ENCODE assay signal across 15 cellular contexts in the genomic region with DNA sequence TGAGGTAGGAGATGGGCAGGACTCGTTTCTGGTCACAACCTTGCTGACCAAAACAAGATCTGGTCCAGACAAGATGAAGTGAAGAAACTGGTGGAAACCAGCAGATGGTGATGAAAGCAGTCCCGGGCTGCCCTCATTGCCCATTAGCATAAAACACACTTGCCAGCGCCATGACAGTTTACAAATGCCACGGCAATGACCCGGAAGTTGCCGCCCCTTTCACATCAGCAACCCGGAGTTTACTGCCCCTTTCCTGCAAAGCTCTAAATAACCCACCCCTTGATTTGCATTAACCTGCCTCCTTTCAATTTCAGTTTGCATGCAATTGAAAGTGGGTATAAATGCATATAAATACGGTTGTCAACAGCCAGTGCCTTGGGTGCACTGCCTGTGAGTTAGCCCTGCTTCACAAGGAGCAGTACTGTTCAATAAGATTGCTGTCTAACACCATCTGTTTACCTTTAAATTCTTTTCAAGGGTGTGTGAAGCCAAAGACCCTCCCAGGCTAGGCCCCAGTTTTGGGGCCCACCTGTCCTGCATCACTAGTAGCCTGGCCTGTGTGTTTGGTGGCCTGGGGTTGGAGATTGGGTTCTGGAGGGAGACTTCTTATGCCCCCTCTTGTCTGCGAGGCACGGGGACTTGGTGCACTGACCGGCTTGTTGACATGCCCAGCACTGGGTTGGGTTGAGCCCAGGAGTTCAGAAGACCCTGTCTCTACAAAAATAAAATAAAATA.
"Had no signal": no experiment of that assay in that cellular context is flagged by ENCODE, and none has a peak within 500 bp of the region (broad histone marks: within the 10 kb centered on the region; RNA-seq: fewer than 3 reads in every experiment).

No MANE protein-coding gene starts in this region.

- H3K27ac ChIP-seq: breast epithelium, sigmoid colon, upper lobe of left lung had no signal

- H3K36me3 ChIP-seq: breast epithelium, sigmoid colon, upper lobe of left lung had no signal

- H3K4me3 ChIP-seq: breast epithelium, sigmoid colon, upper lobe of left lung had no signal

- ATAC-seq: left ventricle myocardium superior had no signal

- DNase-seq: activated CD4-positive, alpha-beta T cell treated with anti-CD3 and anti-CD28 coated beads for 1 hour; activated CD4-positive, alpha-beta T cell treated with anti-CD3 and anti-CD28 coated beads, Interleukin-2, amount 50 U/mL, for 48 hours; activated naive CD8-positive, alpha-beta T cell treated with anti-CD3 and anti-CD28 coated beads, Interleukin-2, amount 10 ng/mL, durations not matched to agents 7 days and 5 days; activated T-cell treated with anti-CD3 and anti-CD28 coated beads, Interleukin-2, amount 50 U/mL, for 48 hours; anterior cingulate cortex; foreskin melanocyte; kidney; left ventricle myocardium superior; mesenchymal stem cell; occipital lobe; sigmoid colon; stimulated activated CD4-positive, alpha-beta T cell treated with anti-CD3 and anti-CD28 coated beads, Interleukin-12 subunit alpha, Interleukin-12 subunit beta, amount 100 ng/mL, for 4 hours; stimulated activated naive CD4-positive, alpha-beta T cell treated with Interleukin-2 at 50 U/mL for 16 hours; upper lobe of left lung had no signal

- H3K4me1 ChIP-seq: breast epithelium, sigmoid colon, upper lobe of left lung had no signal

- H3K9me3 ChIP-seq: breast epithelium, sigmoid colon, upper lobe of left lung had no signal

- H3K27me3 ChIP-seq: sigmoid colon, upper lobe of left lung had no signal
